Comparison of ENCODE assay signal across 23 cellular contexts in genomic region chr3:11755276-11755675, GRCh38.
"Had no signal": no experiment of that assay in that cellular context is flagged by ENCODE, and none has a peak within 500 bp of the region (broad histone marks: within the 10 kb centered on the region; RNA-seq: fewer than 3 reads in every experiment).

No MANE protein-coding gene starts in this region.

- H3K4me3 Mint-ChIP-seq: activated naive CD8-positive, alpha-beta T cell treated with anti-CD3 and anti-CD28 coated beads for 36 hours; activated T-cell treated with anti-CD3 and anti-CD28 coated beads, Interleukin-2, amount 50 U/mL, for 4 hours; dendritic cell treated with granulocyte-macrophage colony-stimulating factor and Interleukin-4, amounts not matched to agents 40 ng/mL and 50 ng/mL, for 4 days; immature natural killer cell; nephron progenitor cell; stimulated activated memory B cell treated with anti-CD40 and anti-IgM and Interleukin-4, amounts not matched to agents 10 μg/mL and 1 μg/mL and 100 μg/mL, for 72 hours; T-helper 1 cell treated with Interleukin-12 subunit alpha and Interleukin-12 subunit beta and Interleukin-4 antibody, amounts not matched to agents 30 μg/mL and 1 μg/mL, for 36 hours had no signal

- DNase-seq: activated CD4-positive, alpha-beta T cell treated with anti-CD3 and anti-CD28 coated beads for 4 hours; activated CD4-positive, alpha-beta T cell treated with anti-CD3 and anti-CD28 coated beads, Interleukin-2, amount 50 U/mL, for 48 hours; activated CD4-positive, CD25-positive, alpha-beta regulatory T cell; activated CD8-positive, alpha-beta memory T cell treated with anti-CD3 and anti-CD28 coated beads, Interleukin-2, amount 50 U/mL, for 48 hours; activated naive CD4-positive, alpha-beta T cell treated with Interleukin-2 at 50 U/mL for 16 hours; activated naive CD8-positive, alpha-beta T cell treated with anti-CD3 and anti-CD28 coated beads for 36 hours; activated T-cell treated with anti-CD3 and anti-CD28 coated beads, Interleukin-2, amount 50 U/mL, for 4 hours; effector CD4-positive, alpha-beta T cell; erythroblast; foreskin keratinocyte; immature natural killer cell; left ventricle myocardium inferior; nephron progenitor cell; retina; stimulated activated CD4-positive, alpha-beta T cell treated with anti-CD3 and anti-CD28 coated beads, Interleukin-12 subunit alpha, Interleukin-12 subunit beta, amount 100 ng/mL, for 4 hours; stomach; transverse colon; uterus had no signal

- H3K27me3 Mint-ChIP-seq: activated naive CD8-positive, alpha-beta T cell treated with anti-CD3 and anti-CD28 coated beads for 36 hours; dendritic cell treated with granulocyte-macrophage colony-stimulating factor and Interleukin-4, amounts not matched to agents 40 ng/mL and 50 ng/mL, for 4 days; stimulated activated memory B cell treated with anti-CD40 and anti-IgM and Interleukin-4, amounts not matched to agents 10 μg/mL and 1 μg/mL and 100 μg/mL, for 72 hours had no signal

- H3K36me3 ChIP-seq: left ventricle myocardium inferior, stomach, suprapubic skin, transverse colon, uterus had no signal

- H3K27ac Mint-ChIP-seq: activated naive CD8-positive, alpha-beta T cell treated with anti-CD3 and anti-CD28 coated beads for 36 hours; dendritic cell treated with granulocyte-macrophage colony-stimulating factor and Interleukin-4, amounts not matched to agents 40 ng/mL and 50 ng/mL, for 4 days; immature natural killer cell; nephron progenitor cell; progenitor cell of endocrine pancreas; stimulated activated memory B cell treated with anti-CD40 and anti-IgM and Interleukin-4, amounts not matched to agents 10 μg/mL and 1 μg/mL and 100 μg/mL, for 72 hours; T-helper 1 cell treated with Interleukin-12 subunit alpha and Interleukin-12 subunit beta and Interleukin-4 antibody, amounts not matched to agents 30 μg/mL and 1 μg/mL, for 36 hours had no signal

- H3K27ac ChIP-seq: foreskin keratinocyte, left ventricle myocardium inferior, stomach, suprapubic skin, transverse colon, uterus had no signal

- H3K4me3 ChIP-seq: left ventricle myocardium inferior, stomach, suprapubic skin, transverse colon, uterus had no signal

- H3K9me3 ChIP-seq: left ventricle myocardium inferior, stomach, suprapubic skin, transverse colon, uterus had no signal

- H3K9me3 Mint-ChIP-seq: activated naive CD8-positive, alpha-beta T cell treated with anti-CD3 and anti-CD28 coated beads for 36 hours; activated T-cell treated with anti-CD3 and anti-CD28 coated beads, Interleukin-2, amount 50 U/mL, for 4 hours; dendritic cell treated with granulocyte-macrophage colony-stimulating factor and Interleukin-4, amounts not matched to agents 40 ng/mL and 50 ng/mL, for 4 days; nephron progenitor cell; stimulated activated memory B cell treated with anti-CD40 and anti-IgM and Interleukin-4, amounts not matched to agents 10 μg/mL and 1 μg/mL and 100 μg/mL, for 72 hours; T-helper 1 cell treated with Interleukin-12 subunit alpha and Interleukin-12 subunit beta and Interleukin-4 antibody, amounts not matched to agents 30 μg/mL and 1 μg/mL, for 36 hours had no signal

- H3K36me3 Mint-ChIP-seq: activated naive CD8-positive, alpha-beta T cell treated with anti-CD3 and anti-CD28 coated beads for 36 hours; immature natural killer cell; stimulated activated memory B cell treated with anti-CD40 and anti-IgM and Interleukin-4, amounts not matched to agents 10 μg/mL and 1 μg/mL and 100 μg/mL, for 72 hours had no signal

- H3K27me3 ChIP-seq: stomach, suprapubic skin, transverse colon, uterus had no signal

- ATAC-seq: activated T-cell treated with anti-CD3 and anti-CD28 coated beads, Interleukin-2, amount 50 U/mL, for 4 hours; foreskin keratinocyte; stimulated activated memory B cell treated with anti-CD40 and anti-IgM and Interleukin-4, amounts not matched to agents 10 μg/mL and 1 μg/mL and 100 μg/mL, for 72 hours had no signal

- H3K4me1 Mint-ChIP-seq: activated naive CD8-positive, alpha-beta T cell treated with anti-CD3 and anti-CD28 coated beads for 36 hours; immature natural killer cell; stimulated activated memory B cell treated with anti-CD40 and anti-IgM and Interleukin-4, amounts not matched to agents 10 μg/mL and 1 μg/mL and 100 μg/mL, for 72 hours had no signal

- H3K4me1 ChIP-seq: foreskin keratinocyte, left ventricle myocardium inferior, stomach, suprapubic skin, transverse colon, uterus had no signal
